8 cellular contexts compared by ENCODE assay signal in the genomic region with DNA sequence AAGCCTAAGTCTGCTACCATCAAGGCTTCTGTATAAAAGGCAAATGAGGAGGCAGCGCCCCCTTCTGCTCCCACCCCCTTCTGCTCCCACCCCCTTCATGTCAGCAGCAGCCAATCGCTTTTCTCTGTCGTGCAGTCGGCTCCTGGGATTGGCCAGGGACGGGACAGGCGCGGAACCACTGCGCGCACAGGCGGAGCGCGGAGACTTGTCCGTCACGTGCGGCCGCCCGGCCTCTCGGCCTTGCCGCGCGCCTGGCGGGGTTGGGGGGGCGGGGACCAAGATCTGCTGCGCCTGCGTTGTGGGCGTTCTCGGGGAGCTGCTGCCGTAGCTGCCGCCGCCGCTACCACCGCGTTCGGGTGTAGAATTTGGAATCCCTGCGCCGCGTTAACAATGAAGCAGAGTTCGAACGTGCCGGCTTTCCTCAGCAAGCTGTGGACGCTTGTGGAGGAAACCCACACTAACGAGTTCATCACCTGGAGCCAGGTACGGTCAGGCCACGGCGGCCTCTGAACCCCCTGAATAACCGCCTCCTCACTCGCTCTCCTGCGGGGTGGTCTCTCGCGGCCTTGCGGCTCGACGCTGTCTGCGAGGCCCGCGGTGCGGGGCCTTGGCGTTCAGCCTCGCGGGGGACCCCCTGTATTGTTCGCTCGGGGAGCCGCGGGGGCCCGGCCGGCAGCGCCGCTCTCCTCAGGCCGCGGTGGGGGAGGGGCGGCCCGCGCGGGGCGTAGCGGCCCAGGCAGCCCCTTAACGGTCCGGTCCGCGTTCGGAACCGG. TPM values are rescaled to one million over a fixed set of nuclear protein-coding genes. Genes with fewer than 3 reads are reported as not detected.
A peak's percentile ranks its signal among the peaks of the same experiment; 100 is the strongest.
DNase-seq lines count a peak whose midpoint lies in the region; ATAC-seq and TF ChIP-seq lines count a peak whose summit lies in the region.

A gene with protein sequence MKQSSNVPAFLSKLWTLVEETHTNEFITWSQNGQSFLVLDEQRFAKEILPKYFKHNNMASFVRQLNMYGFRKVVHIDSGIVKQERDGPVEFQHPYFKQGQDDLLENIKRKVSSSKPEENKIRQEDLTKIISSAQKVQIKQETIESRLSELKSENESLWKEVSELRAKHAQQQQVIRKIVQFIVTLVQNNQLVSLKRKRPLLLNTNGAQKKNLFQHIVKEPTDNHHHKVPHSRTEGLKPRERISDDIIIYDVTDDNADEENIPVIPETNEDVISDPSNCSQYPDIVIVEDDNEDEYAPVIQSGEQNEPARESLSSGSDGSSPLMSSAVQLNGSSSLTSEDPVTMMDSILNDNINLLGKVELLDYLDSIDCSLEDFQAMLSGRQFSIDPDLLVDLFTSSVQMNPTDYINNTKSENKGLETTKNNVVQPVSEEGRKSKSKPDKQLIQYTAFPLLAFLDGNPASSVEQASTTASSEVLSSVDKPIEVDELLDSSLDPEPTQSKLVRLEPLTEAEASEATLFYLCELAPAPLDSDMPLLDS (plus strand): TSS at position 305 of the 773 bp plus-strand sequence. CDS start 86 bp downstream, at position 391.

- H3K4me3 Mint-ChIP-seq in Caco-2 (ENCODE audit: unreplicated experiment) (peak within 1 kb of the TSS; percentile 94), mesothelial cell of epicardium (peak within 1 kb of the TSS; percentile 97)

- H3K9me3 ChIP-seq in Caco-2 (no peaks in the 10 kb centered on the region), NT2/D1 (ENCODE audit: insufficient read depth, low read length) (no peaks in the 10 kb centered on the region)

- peak; percentile 99 for ATAC-seq in GM21381 (IDR thresholded peaks at IDR 0.05; ENCODE audit: unreplicated experiment)

- BruUV-seq in Caco-2 (replicated peaks; lab: Mats Ljungman, UMichigan): no TSS peak

- in situ Hi-C loops in endometrial microvascular endothelial cells (cut with HindIII; ENCODE audit: inconsistent ontology term, low pct_unique_long_range_greater_than_20kb, low sequenced_read_pairs): no loop called here

- TF ChIP-seq CTCF in Caco-2 (IDR thresholded peaks at IDR 0.05; ENCODE audit: insufficient read depth in 1 of 2, low read depth in 1 of 2, low read length in 1 of 2, severe bottlenecking in 1 of 2, unreplicated experiment in 1 of 2) (peak in 1 of 2 experiments; percentile 53), mesothelial cell of epicardium (IDR thresholded peaks at IDR 0.05; ENCODE audit: unreplicated experiment) (no peak)

- peak within 1 kb of the TSS; percentile 94 for H3K9ac ChIP-seq in NT2/D1 (ENCODE audit: insufficient read length, low read depth)

- H3K4me3 ChIP-seq in Caco-2 (ENCODE audit: low read depth, low read length) (peak within 1 kb of the TSS; percentile 84), NT2/D1 (ENCODE audit: insufficient read length, low read depth) (peak within 1 kb of the TSS; percentile 91)

- H3K4me1 Mint-ChIP-seq in Caco-2 (ENCODE audit: low read depth, unreplicated experiment) (peaks cover 8% of the 10 kb centered on the region), mesothelial cell of epicardium (peaks cover 33% of the 10 kb centered on the region)

- H3K27me3 Mint-ChIP-seq in Caco-2 (ENCODE audit: insufficient read depth, unreplicated experiment) (peaks cover 4% of the 10 kb centered on the region), mesothelial cell of epicardium (ENCODE audit: low read depth) (no peaks in the 10 kb centered on the region)

- POLR2A ChIA-PET in Caco-2 (lab: Charles Lee): no interaction called here

- CTCF ChIA-PET in Caco-2 (lab: Charles Lee): interaction anchor here (0.5 to 1.4 kb wide), 5 partner anchors 13 to 177 kb away, joined by 3 to 4 read pairs (median 3); no protein-coding TSS in a partner anchor

- H3K27ac Mint-ChIP-seq in Caco-2 (ENCODE audit: unreplicated experiment) (peak within 1 kb of the TSS; percentile 96), mesothelial cell of epicardium (peak within 1 kb of the TSS; percentile 98)

- 0 out of 2 replicates have a peak, but pooled peaks cover 10% of the 10 kb centered on the region for H3K4me1 ChIP-seq in Caco-2
- no peaks in the 10 kb centered on the region for H3K4me1 ChIP-seq in NT2/D1 (ENCODE audit: insufficient read depth, insufficient read length)

- no peaks in the 10 kb centered on the region for H3K36me3 ChIP-seq in Caco-2 (ENCODE audit: control insufficient read depth, insufficient read depth, low read length)
- H3K36me3 ChIP-seq in NT2/D1 (ENCODE audit: insufficient read depth, insufficient read length, low read length): no peaks in the 10 kb centered on the region

- intact Hi-C loops in Caco-2 (cut with micrococcal nuclease; ENCODE audit: unreplicated experiment): loop anchor here (2.0 to 5.0 kb wide), 2 partner anchors 19 to 73 kb away; a partner anchor contains a TSS

- H3K27me3 ChIP-seq in Caco-2 (replicated peaks; ENCODE audit: control insufficient read depth, insufficient read depth, low read length) (no peaks in the 10 kb centered on the region), NT2/D1 (ENCODE audit: insufficient read depth, insufficient read length) (peaks cover 33% of the 10 kb centered on the region)

- H3K9me3 Mint-ChIP-seq in Caco-2 (ENCODE audit: unreplicated experiment) (no peaks in the 10 kb centered on the region), mesothelial cell of epicardium (no peaks in the 10 kb centered on the region)

- H3K36me3 Mint-ChIP-seq in Caco-2 (ENCODE audit: insufficient read depth, unreplicated experiment) (no peaks in the 10 kb centered on the region), mesothelial cell of epicardium (no peaks in the 10 kb centered on the region)

- DNase-seq in Caco-2 (peak; percentile 95 to 97), HUDEP-2 (lab: John Stamatoyannopoulos, UW; ENCODE audit: unreplicated experiment in 76 of 76) (peak; percentile 8 to 99 (median 97)), NT2/D1 (ENCODE audit: low read depth, low spot score) (peak; percentile 88), mesothelial cell of epicardium (ENCODE audit: low spot score in 2 of 2, unreplicated experiment in 2 of 2) (peak; percentile 88 to 92)
- DNase-seq in activated CD8-positive, alpha-beta memory T cell treated with anti-CD3 and anti-CD28 coated beads, Interleukin-2, amount 50 U/mL, for 1 hour (ENCODE audit: extremely low read depth): peak; percentile 81
- DNase-seq in stimulated activated CD8-positive, alpha-beta memory T cell treated with anti-CD3 and anti-CD28 coated beads, Interleukin-15, amount 100 ng/mL, for 48 hours (ENCODE audit: low read depth in 2 of 2): peak; percentile 91 to 93

RNA-seq across cellular contexts. Expression of the gene that starts here (rescaled TPM):
- total RNA-seq in Caco-2 (2022): 12.1 and 12.3 TPM in 2 replicates
- total RNA-seq in endometrial microvascular endothelial cells (ENCODE audit: inconsistent ontology term): 23.6 TPM
- 27.8 to 30.7 TPM (median 28.3 TPM) in 3 replicates for total RNA-seq in mesothelial cell of epicardium

Comparison
In these comparisons a context has a peak if more than half of its experiments do, and no peak if none do; other contexts are left out.
1. Peak in every context shown above with its lines: DNase-seq, ATAC-seq and H3K4me3 ChIP-seq.